ENCODE assay signal across 8 cellular contexts in genomic region chr10:132337019-132337418, GRCh38. TPM values are rescaled to one million over a fixed set of nuclear protein-coding genes. Genes with fewer than 3 reads are reported as not detected.
DNase-seq lines count a peak whose midpoint lies in the region; ATAC-seq and TF ChIP-seq lines count a peak whose summit lies in the region.

No MANE protein-coding gene starts in this region.

- in situ Hi-C loops in brain microvascular endothelial cell (cut with HindIII; ENCODE audit: low pct_ligation_motif_present, low sequenced_read_pairs) = no loop called here

- no peaks in the 10 kb centered on the region for H3K27me3 ChIP-seq in brain microvascular endothelial cell (replicated peaks)

- ATAC-seq in mucosa of descending colon = peak; percentile 72
- no peak for ATAC-seq in HG02870 (IDR thresholded peaks at IDR 0.05; ENCODE audit: unreplicated experiment)
- ATAC-seq in GM19397 (IDR thresholded peaks at IDR 0.05; ENCODE audit: unreplicated experiment) = no peak
- no peak for ATAC-seq in HG03565 (IDR thresholded peaks at IDR 0.05; ENCODE audit: unreplicated experiment)
- no peak for ATAC-seq in HG02885 (IDR thresholded peaks at IDR 0.05; ENCODE audit: poor library complexity, unreplicated experiment)

- H3K36me3 ChIP-seq in brain microvascular endothelial cell (replicated peaks) (no peaks in the 10 kb centered on the region), mucosa of descending colon (ENCODE audit: low read depth) (no peaks in the 10 kb centered on the region)

- peaks cover 5% of the 10 kb centered on the region for H3K4me1 ChIP-seq in mucosa of descending colon (ENCODE audit: low read depth)

- H3K4me3 ChIP-seq in brain microvascular endothelial cell (ENCODE audit: low read depth, low read length) (peak overlapping the region; percentile 40), mucosa of descending colon (no peak overlapping the region)

- H3K27ac ChIP-seq in brain microvascular endothelial cell = peak overlapping the region; percentile 27

- DNase-seq in AML-193 (lab: John Stamatoyannopoulos, UW) (peak; percentile 28 to 37), HT-29 (ENCODE audit: low spot score) (peak; percentile 42), brain microvascular endothelial cell (no peak), mucosa of descending colon (peak in 2 of 3 donors; percentile 19 to 46)

- TF ChIP-seq CTCF in brain microvascular endothelial cell (IDR thresholded peaks at IDR 0.05; ENCODE audit: low read depth, low read length, missing control alignments) (no peak), mucosa of descending colon (IDR thresholded peaks at IDR 0.05) (no peak)

- intact Hi-C loops in mucosa of descending colon (cut with DNase I, micrococcal nuclease) = no loop called here

- H3K9me3 ChIP-seq in mucosa of descending colon = no peaks in the 10 kb centered on the region

RNA-seq across cellular contexts. Expression of gene LRRC27, which starts 5.0 kb away (rescaled TPM):
- 3.3 and 11.1 TPM in 2 replicates for total RNA-seq in HT-29 (2014; rRNA removed; shearing (Covaris generic))
- 10 to 100 TPM in 2 of 3 donors, 1 to 10 TPM in 1; 6.9 to 12.2 (median 11.1) TPM for total RNA-seq in mucosa of descending colon

RNA-seq across cellular contexts. Expression of gene STK32C, which starts 29.3 kb away (rescaled TPM):
- 19.4 and 20.8 TPM in 2 replicates for total RNA-seq in HT-29 (2014; rRNA removed; shearing (Covaris generic))
- 10 to 100 TPM in 2 of 3 donors, 1 to 10 TPM in 1; 4.5 to 11.5 (median 11.1) TPM for total RNA-seq in mucosa of descending colon

RNA-seq across cellular contexts. Expression of gene PWWP2B, which starts 60.0 kb away (rescaled TPM):
- total RNA-seq in HT-29 (2014; rRNA removed; shearing (Covaris generic)) = 73.4 and 79.9 TPM in 2 replicates
- total RNA-seq in mucosa of descending colon = 10 to 100 TPM; 37.7 to 55.6 (median 41.7) TPM
